In genomic region chr4:122689972-122690371, GRCh38 we compare ENCODE assay signal across 10 cellular contexts. TPM values are rescaled to one million over a fixed set of nuclear protein-coding genes. Genes with fewer than 3 reads are reported as not detected.
DNase-seq lines count a peak whose midpoint lies in the region; ATAC-seq, FAIRE-seq and TF ChIP-seq lines count a peak whose summit lies in the region.
"Had no signal": no experiment of that assay in that cellular context is flagged by ENCODE, and none has a peak within 500 bp of the region (broad histone marks: within the 10 kb centered on the region; RNA-seq: fewer than 3 reads in every experiment).

No MANE protein-coding gene starts in this region.

- TF ChIP-seq POLR2A in GM12891 (IDR thresholded peaks at IDR 0.05; ENCODE audit: low read depth, low read length): no peak

- ATAC-seq in GM19043 (IDR thresholded peaks at IDR 0.05; ENCODE audit: low read depth, unreplicated experiment): peak; percentile 84
- ATAC-seq in HG02642 (IDR thresholded peaks at IDR 0.05; ENCODE audit: poor library complexity, unreplicated experiment): peak; percentile 80
- peak; percentile 88 for ATAC-seq in HG03520 (IDR thresholded peaks at IDR 0.05; ENCODE audit: unreplicated experiment)
- no peak for ATAC-seq in esophagus mucosa
- ATAC-seq: lower lobe of right lung had no signal

- FAIRE-seq in GM12891 (lab: Jason Lieb, UNC): peak; percentile 83

- no peak for DNase-seq in GM12891 (ENCODE audit: insufficient read length, low spot score)
- DNase-seq in NCI-H345 (lab: John Stamatoyannopoulos, UW): no peak
- no peak for DNase-seq in HT-29 (ENCODE audit: low spot score)
- no peak for DNase-seq in NCI-H510A (lab: John Stamatoyannopoulos, UW)
- DNase-seq: lower lobe of right lung, retina had no signal

TF ChIP-seq in GM12891, 5 proteins besides CTCF, POLR2A, EP300 and RAD21:
- TF ChIP-seq SPI1 (IDR thresholded peaks at IDR 0.05; ENCODE audit: low read depth, low read length) (peak; percentile 17; the same call in 1 of the 2 replicates), POU2F2 (IDR thresholded peaks at IDR 0.05; ENCODE audit: low read depth, low read length) (no peak)

RNA-seq across cellular contexts. Expression of gene BBS12, which starts 42.5 kb away (rescaled TPM):
- polyA plus RNA-seq in GM12891 (2012; ENCODE audit: low read depth, missing spikeins): 0.37 TPM
- 0.43 and 0.50 TPM in 2 replicates for total RNA-seq in HT-29 (2014; rRNA removed; shearing (Covaris generic))
- total RNA-seq in esophagus mucosa: 1.00 TPM
